In genomic region chr10:95605163-95605562, GRCh38 we compare ENCODE assay signal across 19 cellular contexts. TPM values are rescaled to one million over a fixed set of nuclear protein-coding genes. Genes with fewer than 3 reads are reported as not detected.
DNase-seq lines count a peak whose midpoint lies in the region; ATAC-seq and TF ChIP-seq lines count a peak whose summit lies in the region.
"Had no signal": no experiment of that assay in that cellular context is flagged by ENCODE, and none has a peak within 500 bp of the region (broad histone marks: within the 10 kb centered on the region; RNA-seq: fewer than 3 reads in every experiment).

No MANE protein-coding gene starts in this region.

- no peaks in the 10 kb centered on the region for H3K79me2 ChIP-seq in MM.1S (ENCODE audit: low read length)

- no peaks in the 10 kb centered on the region for H4K20me1 ChIP-seq in MM.1S (ENCODE audit: insufficient read depth, low read length)

- H3K9ac ChIP-seq in rectal smooth muscle tissue (ENCODE audit: low read length) (no peak overlapping the region), MM.1S (ENCODE audit: low read length) (no peak overlapping the region)

- H3K27ac ChIP-seq in CD4-positive, CD25-positive, alpha-beta regulatory T cell (ENCODE audit: insufficient read depth, low read length, poor library complexity, severe bottlenecking) = no peak overlapping the region
- peak overlapping the region; percentile 80 for H3K27ac ChIP-seq in right cardiac atrium (ENCODE audit: low read length)
- H3K27ac ChIP-seq in rectal smooth muscle tissue (ENCODE audit: low read depth, low read length) = peak overlapping the region; percentile 88
- H3K27ac ChIP-seq in left lung = no peak overlapping the region
- no peak overlapping the region for H3K27ac ChIP-seq in MM.1S (ENCODE audit: low read length)
- H3K27ac ChIP-seq: VCaP had no signal

- H3K9me2 ChIP-seq in MM.1S (replicated peaks; ENCODE audit: insufficient read depth, low read length) = no peaks in the 10 kb centered on the region

- peak overlapping the region in 2 of 3 donors; percentile 17 to 20 for H3K27ac Mint-ChIP-seq in CD4-positive, CD25-positive, alpha-beta regulatory T cell
- peak overlapping the region; percentile 40 to 73 (median 63) for H3K27ac Mint-ChIP-seq in brain
- H3K27ac Mint-ChIP-seq: activated CD8-positive, alpha-beta T cell treated with anti-CD3 and anti-CD28 coated beads for 36 hours; activated T-helper 17 cell treated with anti-CD3 and anti-CD28 coated beads, Interleukin-2, amount 50 U/mL, for 72 hours had no signal

- no peak for ATAC-seq in CD4-positive, CD25-positive, alpha-beta regulatory T cell (ENCODE audit: low read depth in 2 of 2)
- peak; percentile 63 to 77 for ATAC-seq in right cardiac atrium
- no peak for ATAC-seq in left lung
- ATAC-seq in GM19324 (IDR thresholded peaks at IDR 0.05; ENCODE audit: low FRiP score, unreplicated experiment) = no peak
- ATAC-seq: activated CD8-positive, alpha-beta T cell treated with anti-CD3 and anti-CD28 coated beads for 36 hours; activated T-helper 17 cell treated with anti-CD3 and anti-CD28 coated beads, Interleukin-2, amount 50 U/mL, for 72 hours; stimulated activated naive CD8-positive, alpha-beta T cell treated with anti-CD3 and anti-CD28 coated beads, Interleukin-15, amount 100 ng/mL, for 72 hours had no signal

- H3F3A ChIP-seq in MM.1S (ENCODE audit: insufficient read depth, low read length) = no peaks in the 10 kb centered on the region

- peaks cover 0 to 1% (median 0%) of the 10 kb centered on the region in 7 donors for H3K9me3 Mint-ChIP-seq in CD4-positive, CD25-positive, alpha-beta regulatory T cell
- no peaks in the 10 kb centered on the region for H3K9me3 Mint-ChIP-seq in brain
- H3K9me3 Mint-ChIP-seq: activated CD8-positive, alpha-beta T cell treated with anti-CD3 and anti-CD28 coated beads for 36 hours; activated T-helper 17 cell treated with anti-CD3 and anti-CD28 coated beads, Interleukin-2, amount 50 U/mL, for 72 hours; stimulated activated naive CD8-positive, alpha-beta T cell treated with anti-CD3 and anti-CD28 coated beads, Interleukin-15, amount 100 ng/mL, for 72 hours had no signal

- no peaks in the 10 kb centered on the region for H3K27me3 Mint-ChIP-seq in CD4-positive, CD25-positive, alpha-beta regulatory T cell
- no peaks in the 10 kb centered on the region for H3K27me3 Mint-ChIP-seq in brain
- H3K27me3 Mint-ChIP-seq: activated CD8-positive, alpha-beta T cell treated with anti-CD3 and anti-CD28 coated beads for 36 hours; activated T-helper 17 cell treated with anti-CD3 and anti-CD28 coated beads, Interleukin-2, amount 50 U/mL, for 72 hours; stimulated activated naive CD8-positive, alpha-beta T cell treated with anti-CD3 and anti-CD28 coated beads, Interleukin-15, amount 100 ng/mL, for 72 hours had no signal

- peaks cover 33% of the 10 kb centered on the region for H3K36me3 ChIP-seq in CD4-positive, CD25-positive, alpha-beta regulatory T cell (ENCODE audit: control insufficient read depth, insufficient read depth, low read length)
- H3K36me3 ChIP-seq in rectal smooth muscle tissue (ENCODE audit: control insufficient read depth, insufficient read depth, low read length) (peaks cover 5% of the 10 kb centered on the region), left lung (peaks cover 0 to 50% of the 10 kb centered on the region in 2 donors), MG63 (peaks cover 26% of the 10 kb centered on the region), MM.1S (replicated peaks; ENCODE audit: insufficient read depth, low read length) (no peaks in the 10 kb centered on the region; the same call in 1 of the 2 replicates)

- no peak overlapping the region for H3K4me3 ChIP-seq in CD4-positive, CD25-positive, alpha-beta regulatory T cell (ENCODE audit: low read depth, low read length)
- no peak overlapping the region for H3K4me3 ChIP-seq in right cardiac atrium (ENCODE audit: low read length)
- H3K4me3 ChIP-seq in rectal smooth muscle tissue (ENCODE audit: low read length) = no peak overlapping the region
- no peak overlapping the region for H3K4me3 ChIP-seq in left lung
- no peak overlapping the region for H3K4me3 ChIP-seq in MG63
- H3K4me3 ChIP-seq in MM.1S (ENCODE audit: low read length) = no peak overlapping the region
- H3K4me3 ChIP-seq: dorsolateral prefrontal cortex had no signal

- H3K4me1 Mint-ChIP-seq in CD4-positive, CD25-positive, alpha-beta regulatory T cell = no peaks in the 10 kb centered on the region
- peaks cover 19% of the 10 kb centered on the region for H3K4me1 Mint-ChIP-seq in brain
- H3K4me1 Mint-ChIP-seq: activated T-helper 17 cell treated with anti-CD3 and anti-CD28 coated beads, Interleukin-2, amount 50 U/mL, for 72 hours; stimulated activated naive CD8-positive, alpha-beta T cell treated with anti-CD3 and anti-CD28 coated beads, Interleukin-15, amount 100 ng/mL, for 72 hours had no signal

- no peak for TF ChIP-seq CTCF in brain (conservative IDR thresholded peaks at IDR 0.05)
- TF ChIP-seq CTCF in left lung (IDR thresholded peaks at IDR 0.05) = no peak
- no peak for TF ChIP-seq CTCF in MM.1S (IDR thresholded peaks at IDR 0.05; ENCODE audit: low read length)

- no peak for DNase-seq in CD4-positive, CD25-positive, alpha-beta regulatory T cell
- DNase-seq in right cardiac atrium (peak; percentile 34 to 77 (median 60)), left lung (no peak), MG63 (no peak), MM.1S (no peak)
- DNase-seq: ACHN; activated CD8-positive, alpha-beta T cell treated with anti-CD3 and anti-CD28 coated beads for 36 hours; dorsolateral prefrontal cortex; mammary epithelial cell; NCI-H2029 treated with DMSO at 0.1 percent for 48 hours; NCI-H526 treated with DMSO at 0.1 percent for 48 hours; stimulated activated CD4-positive, alpha-beta T cell treated with anti-CD3 and anti-CD28 coated beads, Interleukin-12 subunit alpha, Interleukin-12 subunit beta, amount 100 ng/mL, for 4 hours; stimulated activated naive CD8-positive, alpha-beta T cell treated with anti-CD3 and anti-CD28 coated beads, Interleukin-15, amount 100 ng/mL, for 72 hours had no signal

- no peaks in the 10 kb centered on the region for H3K27me3 ChIP-seq in CD4-positive, CD25-positive, alpha-beta regulatory T cell (ENCODE audit: control insufficient read depth, insufficient read depth, low read length)
- H3K27me3 ChIP-seq in right cardiac atrium (ENCODE audit: control insufficient read depth, insufficient read depth) (no peaks in the 10 kb centered on the region), rectal smooth muscle tissue (ENCODE audit: control insufficient read depth, insufficient read depth, low read length) (no peaks in the 10 kb centered on the region), left lung (no peaks in the 10 kb centered on the region), MG63 (no peaks in the 10 kb centered on the region), MM.1S (replicated peaks; ENCODE audit: insufficient read depth, low read length) (no peaks in the 10 kb centered on the region)
- H3K27me3 ChIP-seq: dorsolateral prefrontal cortex had no signal

- H3K9me3 ChIP-seq in CD4-positive, CD25-positive, alpha-beta regulatory T cell (ENCODE audit: control insufficient read depth in 2 of 2, low read length in 2 of 2) = no peaks in the 10 kb centered on the region
- no peaks in the 10 kb centered on the region for H3K9me3 ChIP-seq in right cardiac atrium (ENCODE audit: control insufficient read depth, low read length)
- H3K9me3 ChIP-seq in left lung = no peaks in the 10 kb centered on the region
- H3K9me3 ChIP-seq in MG63 = no peaks in the 10 kb centered on the region
- H3K9me3 ChIP-seq in MM.1S (replicated peaks; ENCODE audit: insufficient read depth, low read length) = no peaks in the 10 kb centered on the region
- H3K9me3 ChIP-seq: Caco-2 had no signal

- no peak overlapping the region for H3K4me2 ChIP-seq in MM.1S (ENCODE audit: low read depth, low read length)

- H3K4me1 ChIP-seq in CD4-positive, CD25-positive, alpha-beta regulatory T cell (ENCODE audit: control insufficient read depth, insufficient read depth, low read length, poor library complexity, severe bottlenecking) = no peaks in the 10 kb centered on the region
- H3K4me1 ChIP-seq in right cardiac atrium (ENCODE audit: control insufficient read depth, insufficient read depth, low read length) = peaks cover 9% of the 10 kb centered on the region
- H3K4me1 ChIP-seq in rectal smooth muscle tissue (ENCODE audit: control insufficient read depth, insufficient read depth, low read length) = peaks cover 44% of the 10 kb centered on the region
- no peaks in the 10 kb centered on the region for H3K4me1 ChIP-seq in left lung
- H3K4me1 ChIP-seq in MM.1S (ENCODE audit: low read length) = no peaks in the 10 kb centered on the region

- H3K4me3 Mint-ChIP-seq in CD4-positive, CD25-positive, alpha-beta regulatory T cell = no peak overlapping the region
- H3K4me3 Mint-ChIP-seq in brain = no peak overlapping the region
- H3K4me3 Mint-ChIP-seq: activated CD8-positive, alpha-beta T cell treated with anti-CD3 and anti-CD28 coated beads for 36 hours; activated T-helper 17 cell treated with anti-CD3 and anti-CD28 coated beads, Interleukin-2, amount 50 U/mL, for 72 hours; stimulated activated naive CD8-positive, alpha-beta T cell treated with anti-CD3 and anti-CD28 coated beads, Interleukin-15, amount 100 ng/mL, for 72 hours had no signal

- intact Hi-C loops in right cardiac atrium (cut with DNase I) (no loop called here), left lung (cut with DNase I) (no loop called here)

- H2AFZ ChIP-seq in MM.1S (ENCODE audit: low read length) = no peak overlapping the region

- peaks cover 21% of the 10 kb centered on the region for H3K36me3 Mint-ChIP-seq in CD4-positive, CD25-positive, alpha-beta regulatory T cell
- peaks cover 44% of the 10 kb centered on the region for H3K36me3 Mint-ChIP-seq in brain

- WGBS in right cardiac atrium = 44% methylated on average over 3 of the region's 3 CpGs

RNA-seq across cellular contexts. Expression of gene SORBS1, which starts 44.0 kb away (rescaled TPM):
- total RNA-seq in CD4-positive, CD25-positive, alpha-beta regulatory T cell = 3.7 TPM
- polyA plus RNA-seq in CD4-positive, CD25-positive, alpha-beta regulatory T cell = under 1 TPM; 0.31 to 0.45 (median 0.35) TPM
- polyA plus RNA-seq in brain (ENCODE audit: insufficient read depth, low read depth, low replicate concordance) (21.1 TPM), right cardiac atrium (225 TPM)
- total RNA-seq in right cardiac atrium (100 to 1,000 TPM; 347 to 511 (median 454) TPM), left lung (10 to 100 TPM; 44.0 to 52.7 TPM)
- total RNA-seq in MG63 (2014; rRNA removed; shearing (Covaris generic); ENCODE audit: low replicate concordance) = 0.03 TPM in 1 of 2 replicates, not detected in the other

RNA-seq across cellular contexts. Expression of gene ALDH18A1, which starts 51.3 kb away (rescaled TPM):
- 27.1 TPM for total RNA-seq in CD4-positive, CD25-positive, alpha-beta regulatory T cell
- polyA plus RNA-seq in CD4-positive, CD25-positive, alpha-beta regulatory T cell = 10 to 100 TPM; 40.5 to 55.4 (median 44.1) TPM
- 31.1 TPM for polyA plus RNA-seq in brain (ENCODE audit: insufficient read depth, low read depth, low replicate concordance)
- 10 to 100 TPM; 16.3 to 29.8 (median 19.9) TPM for total RNA-seq in right cardiac atrium
- 6.9 TPM for polyA plus RNA-seq in right cardiac atrium
- total RNA-seq in left lung = 10 to 100 TPM; 48.2 to 72.0 TPM
- total RNA-seq in MG63 (2014; rRNA removed; shearing (Covaris generic); ENCODE audit: low replicate concordance) = 149 and 204 TPM in 2 replicates

Comparison
In these comparisons a context has a peak if more than half of its experiments do, and no peak if none do; other contexts are left out.
1. ATAC-seq: peak in right cardiac atrium (2 of 2); none in CD4-positive, CD25-positive, alpha-beta regulatory T cell (0 of 2), left lung (single experiment) and GM19324 (single experiment).
2. DNase-seq: peak in right cardiac atrium (3 of 3); none in CD4-positive, CD25-positive, alpha-beta regulatory T cell (0 of 3), left lung (0 of 2), MG63 (single experiment) and MM.1S (single experiment).
3. H3K27ac ChIP-seq: peak in right cardiac atrium (single experiment) and rectal smooth muscle tissue (single experiment); none in CD4-positive, CD25-positive, alpha-beta regulatory T cell (single experiment), left lung (0 of 2) and MM.1S (single experiment).